In genomic region chr1:232944342-232944741, GRCh38 we compare ENCODE assay signal across 15 cellular contexts. TPM values are rescaled to one million over a fixed set of nuclear protein-coding genes. Genes with fewer than 3 reads are reported as not detected.
DNase-seq lines count a peak whose midpoint lies in the region; TF ChIP-seq lines count a peak whose summit lies in the region.
"Had no signal": no experiment of that assay in that cellular context is flagged by ENCODE, and none has a peak within 500 bp of the region (broad histone marks: within the 10 kb centered on the region; RNA-seq: fewer than 3 reads in every experiment).

No MANE protein-coding gene starts in this region.

- no peaks in the 10 kb centered on the region for H3K9me2 ChIP-seq in OCI-LY7 (ENCODE audit: insufficient read depth, low read length)

- peaks cover 6% of the 10 kb centered on the region; the same call in 1 of the 2 replicates for H3K9me3 ChIP-seq in OCI-LY7 (ENCODE audit: low read length)

- H3K36me3 ChIP-seq in OCI-LY7 (ENCODE audit: insufficient read depth, low read length): no peaks in the 10 kb centered on the region
- H3K36me3 ChIP-seq: heart right ventricle had no signal

- POLR2A ChIA-PET in OCI-LY7 (lab: Charles Lee): interaction anchor here (0.6 kb wide), 1 partner anchor 520 kb away, joined by 3 read pairs; no protein-coding TSS in a partner anchor

- TF ChIP-seq CTCF in OCI-LY7 (conservative IDR thresholded peaks at IDR 0.05; ENCODE audit: low read length): no peak

- peak; percentile 9 for DNase-seq in activated CD4-positive, alpha-beta T cell treated with anti-CD3 and anti-CD28 coated beads for 48 hours
- DNase-seq in activated CD4-positive, alpha-beta T cell treated with anti-CD3 and anti-CD28 coated beads for 1 hour: no peak
- DNase-seq in Daoy (ENCODE audit: low read depth) (peak; percentile 18), OCI-LY7 (ENCODE audit: low spot score) (no peak), iris pigment epithelial cell (ENCODE audit: low read depth) (peak; percentile 11), DMS53 (lab: John Stamatoyannopoulos, UW) (no peak), SHP77 treated with DMSO at 0.1 percent for 48 hours (lab: John Stamatoyannopoulos, UW) (no peak), NCI-H128 (lab: John Stamatoyannopoulos, UW; ENCODE audit: unreplicated experiment) (no peak)
- DNase-seq: caudate nucleus; effector CD4-positive, alpha-beta T cell; heart right ventricle; kidney; NCI-H2081; NCI-H526; small intestine had no signal

- no peak overlapping the region for H3K27ac ChIP-seq in OCI-LY7 (ENCODE audit: low read depth, low read length, poor library complexity, severe bottlenecking)
- H3K27ac ChIP-seq: heart right ventricle had no signal

- intact Hi-C loops in OCI-LY7 (cut with micrococcal nuclease; ENCODE audit: unreplicated experiment): no loop called here

- peak overlapping the region; percentile 75; the same call in 1 of the 2 replicates for H2AFZ ChIP-seq in OCI-LY7 (ENCODE audit: low read length)

- BruUV-seq in OCI-LY7 (replicated peaks; lab: Mats Ljungman, UMichigan): no TSS peak

- H4K20me1 ChIP-seq in OCI-LY7 (ENCODE audit: insufficient read depth, low read length): no peaks in the 10 kb centered on the region

- no peaks in the 10 kb centered on the region for H3K79me2 ChIP-seq in OCI-LY7 (ENCODE audit: insufficient read depth, low read depth, low read length)

- H3K4me1 ChIP-seq in OCI-LY7 (ENCODE audit: insufficient read depth, low read length, poor library complexity, severe bottlenecking): peaks cover 11% of the 10 kb centered on the region

- CTCF ChIA-PET in OCI-LY7 (lab: Charles Lee; ENCODE audit: unreplicated experiment): no interaction called here

- H3K4me3 ChIP-seq in OCI-LY7 (ENCODE audit: low read depth, low read length, poor library complexity, severe bottlenecking): peak overlapping the region; percentile 4
- H3K4me3 ChIP-seq: heart right ventricle had no signal

- 0 out of 2 replicates have a peak overlapping the region, but pooled peaks have one; percentile 10 for H3K4me2 ChIP-seq in OCI-LY7 (ENCODE audit: low read length)

RNA-seq across cellular contexts. Expression of gene NTPCR, which starts 6.1 kb away (rescaled TPM):
- 31.0 and 60.5 TPM in 2 replicates for total RNA-seq in Daoy (2014; rRNA removed; shearing (Covaris generic))
- total RNA-seq in OCI-LY7 (2014; rRNA removed; shearing (Covaris generic)): 17.3 and 20.0 TPM in 2 replicates
- total RNA-seq in OCI-LY7 (2022): 39.1 and 47.4 TPM in 2 replicates

Comparison
In these comparisons a context has a peak if more than half of its experiments do, and no peak if none do; other contexts are left out.
1. DNase-seq: peak in activated CD4-positive, alpha-beta T cell treated with anti-CD3 and anti-CD28 coated beads for 48 hours (single experiment), Daoy (single experiment) and iris pigment epithelial cell (single experiment); none in activated CD4-positive, alpha-beta T cell treated with anti-CD3 and anti-CD28 coated beads for 1 hour (single experiment), OCI-LY7 (single experiment), DMS53 (single experiment), SHP77 treated with DMSO at 0.1 percent for 48 hours (single experiment) and NCI-H128 (single experiment).